ENCODE assay signal across 24 cellular contexts in genomic region chr19:367561-367960, GRCh38. TPM values are rescaled to one million over a fixed set of nuclear protein-coding genes. Genes with fewer than 3 reads are reported as not detected.
"Had no signal": no experiment of that assay in that cellular context is flagged by ENCODE, and none has a peak within 500 bp of the region (broad histone marks: within the 10 kb centered on the region; RNA-seq: fewer than 3 reads in every experiment).

No MANE protein-coding gene starts in this region.

- ATAC-seq: activated CD8-positive, alpha-beta memory T cell treated with anti-CD3 and anti-CD28 coated beads, Interleukin-2, amount 10 ng/mL, durations not matched to agents 7 days and 5 days; activated CD8-positive, alpha-beta T cell treated with anti-CD3 and anti-CD28 coated beads for 36 hours; heart left ventricle; lower lobe of right lung; mucosa of descending colon; pancreas; psoas muscle; stimulated activated memory B cell treated with anti-CD40 and anti-IgM and Interleukin-4, amounts not matched to agents 10 μg/mL and 1 μg/mL and 100 μg/mL, for 72 hours; T-cell had no signal

- H3K36me3 ChIP-seq: adrenal gland, breast epithelium, heart left ventricle, lower lobe of right lung, pancreas, right atrium auricular region, stomach, suprapubic skin, transverse colon had no signal

- H3K9me3 Mint-ChIP-seq: activated B cell treated with CpG ODN at 0.5 μM for 24 hours; activated CD8-positive, alpha-beta T cell treated with anti-CD3 and anti-CD28 coated beads for 36 hours; central memory CD8-positive, alpha-beta T cell; stimulated activated memory B cell treated with anti-CD40 and anti-IgM and Interleukin-4, amounts not matched to agents 10 μg/mL and 1 μg/mL and 100 μg/mL, for 72 hours; T-cell had no signal

- H3K4me3 ChIP-seq: adrenal gland, breast epithelium, coronary artery, heart left ventricle, lower lobe of right lung, mucosa of descending colon, pancreas, psoas muscle, right atrium auricular region, stomach, suprapubic skin, transverse colon had no signal

- H3K36me3 Mint-ChIP-seq: activated CD8-positive, alpha-beta memory T cell treated with anti-CD3 and anti-CD28 coated beads, Interleukin-2, amount 10 ng/mL, durations not matched to agents 7 days and 5 days; activated naive CD8-positive, alpha-beta T cell; stimulated activated memory B cell treated with anti-CD40 and anti-IgM and Interleukin-4, amounts not matched to agents 10 μg/mL and 1 μg/mL and 100 μg/mL, for 72 hours; T-cell had no signal

- H3K27me3 ChIP-seq: adrenal gland, breast epithelium, pancreas, right atrium auricular region had no signal

- H3K4me1 Mint-ChIP-seq: activated B cell treated with CpG ODN at 0.5 μM for 24 hours; activated CD8-positive, alpha-beta memory T cell treated with anti-CD3 and anti-CD28 coated beads, Interleukin-2, amount 10 ng/mL, durations not matched to agents 7 days and 5 days; central memory CD8-positive, alpha-beta T cell; stimulated activated memory B cell treated with anti-CD40 and anti-IgM and Interleukin-4, amounts not matched to agents 10 μg/mL and 1 μg/mL and 100 μg/mL, for 72 hours; T-cell had no signal

- H3K9me3 ChIP-seq: adrenal gland, breast epithelium, heart left ventricle, lower lobe of right lung, mucosa of descending colon, pancreas, psoas muscle, right atrium auricular region, stomach, suprapubic skin, transverse colon had no signal

- DNase-seq: activated B cell treated with CpG ODN at 0.5 μM for 24 hours; activated CD4-positive, alpha-beta T cell treated with anti-CD3 and anti-CD28 coated beads for 4 hours; activated CD8-positive, alpha-beta memory T cell treated with anti-CD3 and anti-CD28 coated beads, Interleukin-2, amount 10 ng/mL, durations not matched to agents 7 days and 5 days; activated CD8-positive, alpha-beta T cell treated with anti-CD3 and anti-CD28 coated beads for 36 hours; activated naive CD4-positive, alpha-beta T cell; activated T-cell treated with anti-CD3 and anti-CD28 coated beads for 4 hours; lower lobe of right lung; mesendoderm; mucosa of descending colon; pancreas; psoas muscle; stomach; T-cell; transverse colon had no signal

- H3K27ac Mint-ChIP-seq: activated B cell treated with CpG ODN at 0.5 μM for 24 hours; activated CD8-positive, alpha-beta memory T cell treated with anti-CD3 and anti-CD28 coated beads, Interleukin-2, amount 10 ng/mL, durations not matched to agents 7 days and 5 days; activated CD8-positive, alpha-beta T cell treated with anti-CD3 and anti-CD28 coated beads for 36 hours; activated naive CD8-positive, alpha-beta T cell; stimulated activated memory B cell treated with anti-CD40 and anti-IgM and Interleukin-4, amounts not matched to agents 10 μg/mL and 1 μg/mL and 100 μg/mL, for 72 hours; T-cell had no signal

- H3K4me3 Mint-ChIP-seq: activated B cell treated with CpG ODN at 0.5 μM for 24 hours; activated CD8-positive, alpha-beta memory T cell treated with anti-CD3 and anti-CD28 coated beads, Interleukin-2, amount 10 ng/mL, durations not matched to agents 7 days and 5 days; activated CD8-positive, alpha-beta T cell treated with anti-CD3 and anti-CD28 coated beads for 36 hours; activated naive CD8-positive, alpha-beta T cell; central memory CD8-positive, alpha-beta T cell; stimulated activated memory B cell treated with anti-CD40 and anti-IgM and Interleukin-4, amounts not matched to agents 10 μg/mL and 1 μg/mL and 100 μg/mL, for 72 hours; T-cell had no signal

- H3K4me1 ChIP-seq: adrenal gland, pancreas, psoas muscle, transverse colon had no signal

- H3K27ac ChIP-seq: adrenal gland, breast epithelium, coronary artery, epithelial cell of prostate, heart left ventricle, lower lobe of right lung, pancreas, psoas muscle, right atrium auricular region, stomach, suprapubic skin, transverse colon had no signal

RNA-seq across cellular contexts. Expression of gene C2CD4C, which starts 41.4 kb away (rescaled TPM):
- total RNA-seq: activated B cell treated with CpG ODN at 0.5 μM for 24 hours; activated CD8-positive, alpha-beta memory T cell treated with anti-CD3 and anti-CD28 coated beads, Interleukin-2, amount 10 ng/mL, durations not matched to agents 7 days and 5 days had no signal
